ENCODE assay signal across 1 cellular context in genomic region chr19:11814707-11815050, GRCh38.
TF ChIP-seq lines count a peak whose summit lies in the region.

No MANE protein-coding gene starts in this region.

TF ChIP-seq in IMR-90, 13 proteins besides CTCF, POLR2A, EP300 and RAD21:
- TF ChIP-seq CHD1 (IDR thresholded peaks at IDR 0.05; ENCODE audit: low read depth, low read length), result no peak
- no peak for TF ChIP-seq USF2 (IDR thresholded peaks at IDR 0.05; ENCODE audit: low read depth, low read length)
- TF ChIP-seq BHLHE40 (IDR thresholded peaks at IDR 0.05; ENCODE audit: low read depth, low read length), result no peak
- TF ChIP-seq MAFK (IDR thresholded peaks at IDR 0.05; ENCODE audit: low read depth, low read length), result no peak
